Comparison of ENCODE assay signal across 12 cellular contexts in the genomic region with DNA sequence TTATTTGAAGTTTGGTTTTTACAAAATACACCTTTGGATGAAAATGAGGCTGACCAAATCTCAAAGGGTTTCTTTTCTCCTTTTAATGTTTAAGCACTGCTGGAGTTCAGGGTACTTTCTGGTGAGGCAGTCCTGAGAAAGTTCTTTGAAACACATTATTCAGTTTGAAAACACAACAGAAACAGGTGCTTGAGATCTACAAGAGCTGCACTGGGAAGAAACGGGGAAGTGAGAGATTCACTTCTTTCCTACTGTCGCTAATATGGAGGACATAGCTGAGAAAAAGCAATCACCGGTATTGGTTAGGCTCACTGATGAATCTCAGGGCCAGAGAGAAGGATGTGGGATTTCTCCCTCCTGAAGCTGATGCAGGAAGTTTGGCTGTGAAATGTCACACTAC. TPM values are rescaled to one million over a fixed set of nuclear protein-coding genes. Genes with fewer than 3 reads are reported as not detected.
DNase-seq lines count a peak whose midpoint lies in the region; ATAC-seq and TF ChIP-seq lines count a peak whose summit lies in the region.
"Had no signal": no experiment of that assay in that cellular context is flagged by ENCODE, and none has a peak within 500 bp of the region (broad histone marks: within the 10 kb centered on the region; RNA-seq: fewer than 3 reads in every experiment).

No MANE protein-coding gene starts in this region.

- peaks cover 0 to 4% (median 0%) of the 10 kb centered on the region in 3 donors for H3K36me3 Mint-ChIP-seq in immature natural killer cell
- H3K36me3 Mint-ChIP-seq in activated CD4-positive, alpha-beta T cell treated with anti-CD3 and anti-CD28 coated beads, Interleukin-2, amount 10 ng/mL, durations not matched to agents 7 days and 5 days (ENCODE audit: low read depth) = no peaks in the 10 kb centered on the region

- H3K9me3 ChIP-seq in OCI-LY7 (ENCODE audit: low read length) (peaks cover 13% of the 10 kb centered on the region), ovary (no peaks in the 10 kb centered on the region)

- H3K79me2 ChIP-seq in OCI-LY7 (ENCODE audit: insufficient read depth, low read depth, low read length) = no peaks in the 10 kb centered on the region

- CTCF ChIA-PET in OCI-LY7 (lab: Charles Lee; ENCODE audit: unreplicated experiment) = no interaction called here
- CTCF ChIA-PET in activated CD4-positive, alpha-beta T cell treated with anti-CD3 and anti-CD28 coated beads, Interleukin-2, amount 10 ng/mL, durations not matched to agents 7 days and 5 days (lab: Charles Lee) = interaction anchor here (0.8 kb wide), 1 partner anchor 18 kb away, joined by 3 read pairs; no protein-coding TSS in a partner anchor

- no peaks in the 10 kb centered on the region for H4K20me1 ChIP-seq in OCI-LY7 (ENCODE audit: insufficient read depth, low read length)

- peaks cover 0 to 4% (median 2%) of the 10 kb centered on the region in 6 donors for H3K9me3 Mint-ChIP-seq in immature natural killer cell
- peaks cover 7% of the 10 kb centered on the region for H3K9me3 Mint-ChIP-seq in activated CD4-positive, alpha-beta T cell treated with anti-CD3 and anti-CD28 coated beads, Interleukin-2, amount 10 ng/mL, durations not matched to agents 7 days and 5 days

- H3K27ac ChIP-seq in OCI-LY7 (ENCODE audit: low read depth, low read length, poor library complexity, severe bottlenecking) = peak overlapping the region; percentile 32
- no peak overlapping the region for H3K27ac ChIP-seq in ovary
- H3K27ac ChIP-seq: uterus had no signal

- H3K4me1 ChIP-seq in OCI-LY7 (ENCODE audit: insufficient read depth, low read length, poor library complexity, severe bottlenecking) (peaks cover 28% of the 10 kb centered on the region), ovary (ENCODE audit: insufficient read depth) (no peaks in the 10 kb centered on the region)
- H3K4me1 ChIP-seq: uterus had no signal

- peak; percentile 68 for DNase-seq in OCI-LY7 (ENCODE audit: low spot score)
- no peak for DNase-seq in immature natural killer cell
- DNase-seq in NCI-H2196 treated with DMSO at 0.1 percent for 48 hours (lab: John Stamatoyannopoulos, UW; ENCODE audit: unreplicated experiment) = no peak
- no peak for DNase-seq in activated CD4-positive, alpha-beta T cell treated with anti-CD3 and anti-CD28 coated beads, Interleukin-2, amount 10 ng/mL, durations not matched to agents 7 days and 5 days
- no peak for DNase-seq in ovary
- DNase-seq: activated T-cell treated with anti-CD3 and anti-CD28 coated beads for 4 hours, kidney, posterior cingulate gyrus, uterus had no signal

- TF ChIP-seq CTCF in OCI-LY7 (conservative IDR thresholded peaks at IDR 0.05; ENCODE audit: low read length) (no peak), ovary (IDR thresholded peaks at IDR 0.05) (no peak)

- no peaks in the 10 kb centered on the region for H3K4me1 Mint-ChIP-seq in immature natural killer cell
- H3K4me1 Mint-ChIP-seq in activated CD4-positive, alpha-beta T cell treated with anti-CD3 and anti-CD28 coated beads, Interleukin-2, amount 10 ng/mL, durations not matched to agents 7 days and 5 days = no peaks in the 10 kb centered on the region

- H3K9me2 ChIP-seq in OCI-LY7 (ENCODE audit: insufficient read depth, low read length) = no peaks in the 10 kb centered on the region

- H3K27ac Mint-ChIP-seq in immature natural killer cell = no peak overlapping the region
- no peak overlapping the region for H3K27ac Mint-ChIP-seq in activated CD4-positive, alpha-beta T cell treated with anti-CD3 and anti-CD28 coated beads, Interleukin-2, amount 10 ng/mL, durations not matched to agents 7 days and 5 days

- H3K4me2 ChIP-seq in OCI-LY7 (ENCODE audit: low read length) = peak overlapping the region; percentile 46

- 52 to 88% (median 54%) methylated on average over 3 of the region's 3 CpGs for WGBS in ovary, 3 donors

- peaks cover 0 to 27% (median 7%) of the 10 kb centered on the region in 3 donors for H3K27me3 Mint-ChIP-seq in immature natural killer cell (ENCODE audit: low read depth in 3 of 3)
- H3K27me3 Mint-ChIP-seq in activated CD4-positive, alpha-beta T cell treated with anti-CD3 and anti-CD28 coated beads, Interleukin-2, amount 10 ng/mL, durations not matched to agents 7 days and 5 days = peaks cover 48% of the 10 kb centered on the region

- H3K4me3 ChIP-seq in OCI-LY7 (ENCODE audit: low read depth, low read length, poor library complexity, severe bottlenecking) (no peak overlapping the region), ovary (no peak overlapping the region)
- H3K4me3 ChIP-seq: uterus had no signal

- ATAC-seq in GM18867 (IDR thresholded peaks at IDR 0.05; ENCODE audit: unreplicated experiment) = peak; percentile 86
- peak; percentile 87 for ATAC-seq in GM21528 (IDR thresholded peaks at IDR 0.05; ENCODE audit: low FRiP score, unreplicated experiment)
- peak; percentile 92 for ATAC-seq in HG03095 (IDR thresholded peaks at IDR 0.05; ENCODE audit: unreplicated experiment)

- no peak overlapping the region for H3K4me3 Mint-ChIP-seq in immature natural killer cell
- H3K4me3 Mint-ChIP-seq in activated CD4-positive, alpha-beta T cell treated with anti-CD3 and anti-CD28 coated beads, Interleukin-2, amount 10 ng/mL, durations not matched to agents 7 days and 5 days = no peak overlapping the region

- peak overlapping the region; percentile 65 for H2AFZ ChIP-seq in OCI-LY7 (ENCODE audit: low read length)

- intact Hi-C loops in OCI-LY7 (cut with micrococcal nuclease; ENCODE audit: unreplicated experiment) (no loop called here), ovary (cut with DNase I) (no loop called here)

- BruUV-seq in OCI-LY7 (replicated peaks; lab: Mats Ljungman, UMichigan) = no TSS peak

- TF ChIP-seq POLR2A in ovary (IDR thresholded peaks at IDR 0.05) = no peak

- POLR2A ChIA-PET in OCI-LY7 (lab: Charles Lee) = interaction anchor here (0.5 to 1.8 kb wide), 2 partner anchors 37 to 110 kb away, joined by 4 to 6 read pairs; no protein-coding TSS in a partner anchor
- POLR2A ChIA-PET in activated CD4-positive, alpha-beta T cell treated with anti-CD3 and anti-CD28 coated beads, Interleukin-2, amount 10 ng/mL, durations not matched to agents 7 days and 5 days (lab: Charles Lee) = no interaction called here

- no peaks in the 10 kb centered on the region for H3K27me3 ChIP-seq in ovary
- H3K27me3 ChIP-seq: uterus had no signal

- TF ChIP-seq EP300 in ovary (IDR thresholded peaks at IDR 0.05) = no peak

- H3K36me3 ChIP-seq in OCI-LY7 (ENCODE audit: insufficient read depth, low read length) (no peaks in the 10 kb centered on the region; the same call in 1 of the 2 replicates), ovary (no peaks in the 10 kb centered on the region)
- H3K36me3 ChIP-seq: uterus had no signal

RNA-seq across cellular contexts. Expression of gene TMEM170B, which starts 22.9 kb away (rescaled TPM):
- 3.4 and 4.1 TPM in 2 replicates for total RNA-seq in OCI-LY7 (2014; rRNA removed; shearing (Covaris generic))
- total RNA-seq in OCI-LY7 (2022) = 5.1 and 5.6 TPM in 2 replicates
- polyA plus RNA-seq in immature natural killer cell = under 1 TPM; 0.17 to 0.59 (median 0.36) TPM
- total RNA-seq in activated CD4-positive, alpha-beta T cell treated with anti-CD3 and anti-CD28 coated beads, Interleukin-2, amount 10 ng/mL, durations not matched to agents 7 days and 5 days = under 1 TPM; 0.81 to 0.82 TPM
- total RNA-seq in ovary = 1 to 10 TPM; 2.4 to 5.9 (median 5.3) TPM
- polyA plus RNA-seq in ovary = 1 to 10 TPM; 2.1 to 3.6 TPM
